ENCODE assay signal across 12 cellular contexts in genomic region chr7:24967696-24968095, GRCh38. TPM values are rescaled to one million over a fixed set of nuclear protein-coding genes. Genes with fewer than 3 reads are reported as not detected.
A peak's percentile ranks its signal among the peaks of the same experiment; 100 is the strongest.
DNase-seq lines count a peak whose midpoint lies in the region; ATAC-seq lines count a peak whose summit lies in the region.
"Had no signal": no experiment of that assay in that cellular context is flagged by ENCODE, and none has a peak within 500 bp of the region (broad histone marks: within the 10 kb centered on the region; RNA-seq: fewer than 3 reads in every experiment).

No MANE protein-coding gene starts in this region.

- peak overlapping the region; percentile 21 to 97 (median 70) for H3K27ac Mint-ChIP-seq in CD8-positive, alpha-beta memory T cell
- peak overlapping the region; percentile 56 to 90 for H3K27ac Mint-ChIP-seq in T-cell
- H3K27ac Mint-ChIP-seq: CD14-positive monocyte had no signal

- no peak overlapping the region for H3K4me2 ChIP-seq in mesenchymal stem cell (ENCODE audit: low read length, poor library complexity, severe bottlenecking)

- H3K4me3 Mint-ChIP-seq in CD8-positive, alpha-beta memory T cell = no peak overlapping the region
- no peak overlapping the region for H3K4me3 Mint-ChIP-seq in T-cell
- H3K4me3 Mint-ChIP-seq: CD14-positive monocyte had no signal

- H2AFZ ChIP-seq in mesenchymal stem cell (ENCODE audit: low read depth, low read length) = no peak overlapping the region

- H3K4ac ChIP-seq in mesenchymal stem cell (ENCODE audit: low read depth in 1 of 2, low read length in 2 of 2) = no peak overlapping the region

- CTCF ChIA-PET in CD8-positive, alpha-beta memory T cell (lab: Charles Lee) = interaction anchor here (0.9 kb wide), 1 partner anchor 12 kb away, joined by 3 read pairs; the partner anchor contains the start of gene OSBPL3
- CTCF ChIA-PET in T-cell (lab: Charles Lee) = no interaction called here

- no peak overlapping the region for H4K91ac ChIP-seq in mesenchymal stem cell (ENCODE audit: low read length)

- H4K8ac ChIP-seq in mesenchymal stem cell (ENCODE audit: low read length) = no peak overlapping the region

- H3K27me3 ChIP-seq in CD8-positive, alpha-beta memory T cell (ENCODE audit: insufficient read depth, low read length, poor library complexity, severe bottlenecking) = no peaks in the 10 kb centered on the region
- H3K27me3 ChIP-seq in mesenchymal stem cell (ENCODE audit: control insufficient read depth in 1 of 2, insufficient read depth in 1 of 2, low read length in 2 of 2) = no peaks in the 10 kb centered on the region

- H3K4me1 ChIP-seq in CD8-positive, alpha-beta memory T cell (ENCODE audit: insufficient read depth, low read length) = peaks cover 64% of the 10 kb centered on the region
- peaks cover 19% of the 10 kb centered on the region for H3K4me1 ChIP-seq in mesenchymal stem cell (ENCODE audit: control insufficient read depth, insufficient read depth, low read depth, low read length)

- H3K18ac ChIP-seq in mesenchymal stem cell (ENCODE audit: low read depth in 1 of 2, low read length in 2 of 2) = no peak overlapping the region

- no peak overlapping the region for H2BK15ac ChIP-seq in mesenchymal stem cell (ENCODE audit: low read depth, poor library complexity, severe bottlenecking)

- H3K36me3 ChIP-seq in CD8-positive, alpha-beta memory T cell (ENCODE audit: insufficient read depth, low read length) = no peaks in the 10 kb centered on the region
- no peaks in the 10 kb centered on the region for H3K36me3 ChIP-seq in mesenchymal stem cell (ENCODE audit: control insufficient read depth in 1 of 2, insufficient read depth in 2 of 2, low read depth in 1 of 2, low read length in 2 of 2)
- H3K36me3 ChIP-seq: neutrophil had no signal

- no peaks in the 10 kb centered on the region for H3K9me3 Mint-ChIP-seq in CD8-positive, alpha-beta memory T cell
- H3K9me3 Mint-ChIP-seq in T-cell = no peaks in the 10 kb centered on the region

- WGBS in mesenchymal stem cell = no CpG with 5 or more reads among the region's 1 CpG

- no peak overlapping the region for H3K27ac ChIP-seq in CD8-positive, alpha-beta memory T cell (ENCODE audit: low read depth, low read length)
- H3K27ac ChIP-seq in mesenchymal stem cell (ENCODE audit: low read length, poor library complexity, severe bottlenecking) = no peak overlapping the region
- H3K27ac ChIP-seq: neutrophil had no signal

- peak overlapping the region; percentile 92 for H2AK5ac ChIP-seq in mesenchymal stem cell (ENCODE audit: low read length, severe bottlenecking)

- peak overlapping the region; percentile 21 for H3K9ac ChIP-seq in mesenchymal stem cell (ENCODE audit: low read length)

- H3K36me3 Mint-ChIP-seq in CD8-positive, alpha-beta memory T cell = peaks cover 0 to 2% (median 0%) of the 10 kb centered on the region in 3 donors
- no peaks in the 10 kb centered on the region for H3K36me3 Mint-ChIP-seq in T-cell

- peaks cover 76 to 92% (median 83%) of the 10 kb centered on the region in 3 donors for H3K4me1 Mint-ChIP-seq in CD8-positive, alpha-beta memory T cell
- H3K4me1 Mint-ChIP-seq in T-cell = peaks cover 71 to 80% (median 77%) of the 10 kb centered on the region in 3 donors

- no peak overlapping the region for H2BK120ac ChIP-seq in mesenchymal stem cell (ENCODE audit: low read depth, low read length)

- POLR2A ChIA-PET in CD8-positive, alpha-beta memory T cell (lab: Charles Lee) = no interaction called here
- POLR2A ChIA-PET in T-cell (lab: Charles Lee) = no interaction called here

- H2BK12ac ChIP-seq in mesenchymal stem cell (ENCODE audit: low read length in 2 of 2) = peak overlapping the region in 1 of 2 experiments; percentile 15

- no peak overlapping the region for H2BK5ac ChIP-seq in mesenchymal stem cell (ENCODE audit: low read depth, low read length, poor library complexity, severe bottlenecking)

- peak; percentile 27 for ATAC-seq in GM18867 (IDR thresholded peaks at IDR 0.05; ENCODE audit: unreplicated experiment)
- no peak for ATAC-seq in T-cell (replicated peaks in 1 of 4)
- no peak for ATAC-seq in HG02623 (IDR thresholded peaks at IDR 0.05; ENCODE audit: unreplicated experiment)
- ATAC-seq in GM19351 (IDR thresholded peaks at IDR 0.05; ENCODE audit: unreplicated experiment) = no peak

- no peaks in the 10 kb centered on the region for H3K27me3 Mint-ChIP-seq in CD8-positive, alpha-beta memory T cell
- H3K27me3 Mint-ChIP-seq in T-cell = no peaks in the 10 kb centered on the region

- no peak overlapping the region for H3K14ac ChIP-seq in mesenchymal stem cell (ENCODE audit: low read length in 2 of 2)

- no peak overlapping the region for H3K4me3 ChIP-seq in CD8-positive, alpha-beta memory T cell (ENCODE audit: low read length)
- no peak overlapping the region for H3K4me3 ChIP-seq in mesenchymal stem cell (ENCODE audit: insufficient read depth in 1 of 2, low read depth in 1 of 2, low read length in 2 of 2)

- no peaks in the 10 kb centered on the region for H3K9me3 ChIP-seq in CD8-positive, alpha-beta memory T cell (ENCODE audit: low read length)
- H3K9me3 ChIP-seq in mesenchymal stem cell (ENCODE audit: control insufficient read depth, low read length) = no peaks in the 10 kb centered on the region
- H3K9me3 ChIP-seq: neutrophil had no signal

- H3K23ac ChIP-seq in mesenchymal stem cell (ENCODE audit: low read length in 2 of 2) = no peak overlapping the region

- H3K79me1 ChIP-seq in mesenchymal stem cell (replicated peaks; ENCODE audit: low read length, poor library complexity, severe bottlenecking) = peaks cover 18% of the 10 kb centered on the region

- no peak for DNase-seq in CD8-positive, alpha-beta memory T cell
- DNase-seq in T-cell (no peak), mesenchymal stem cell (no peak), medulla oblongata (ENCODE audit: extremely low spot score) (no peak)
- DNase-seq: KBM-7, NCI-H1436 treated with DMSO at 0.1 percent for 48 hours, NCI-H524 treated with DMSO at 0.1 percent for 48 hours had no signal

RNA-seq across cellular contexts. Expression of gene OSBPL3, which starts 12.3 kb away (rescaled TPM):
- 10 to 100 TPM; 71.7 to 72.5 TPM for total RNA-seq in CD8-positive, alpha-beta memory T cell
- 16.4 TPM for polyA plus RNA-seq in CD8-positive, alpha-beta memory T cell
- 10 to 100 TPM; 30.2 to 62.7 (median 54.7) TPM for total RNA-seq in T-cell
- 7.8 TPM for polyA plus RNA-seq in mesenchymal stem cell (2013, experiment 1 of 2)
- 7.5 TPM for polyA plus RNA-seq in mesenchymal stem cell (2013, experiment 2 of 2)
